In genomic region chrX:49877397-49878101, GRCh38 we compare ENCODE assay signal across 12 cellular contexts. TPM values are rescaled to one million over a fixed set of nuclear protein-coding genes. Genes with fewer than 3 reads are reported as not detected.
DNase-seq lines count a peak whose midpoint lies in the region; ATAC-seq, FAIRE-seq and TF ChIP-seq lines count a peak whose summit lies in the region.
"Had no signal": no experiment of that assay in that cellular context is flagged by ENCODE, and none has a peak within 500 bp of the region (broad histone marks: within the 10 kb centered on the region; RNA-seq: fewer than 3 reads in every experiment).

No MANE protein-coding gene starts in this region.

- H3K9me3 Mint-ChIP-seq in stimulated activated naive CD8-positive, alpha-beta T cell treated with anti-CD3 and anti-CD28 coated beads, Interleukin-15, amount 100 ng/mL, for 72 hours: no peaks in the 10 kb centered on the region

- no peak overlapping the region for H3K4me3 Mint-ChIP-seq in stimulated activated naive CD8-positive, alpha-beta T cell treated with anti-CD3 and anti-CD28 coated beads, Interleukin-15, amount 100 ng/mL, for 72 hours

- peak; percentile 50 for FAIRE-seq in GM12892 (lab: Jason Lieb, UNC)

- H3K79me2 ChIP-seq in osteoblast (ENCODE audit: insufficient read depth, low read length): peaks cover 2% of the 10 kb centered on the region

- TF ChIP-seq POLR2A in GM12892 (IDR thresholded peaks at IDR 0.05; ENCODE audit: low read depth, low read length): no peak

- H3K4me2 ChIP-seq in BLaER1 treated with 17β-estradiol and CSF1 and Interleukin-3, amounts not matched to agents 10 nM and 100 nM: peak overlapping the region; percentile 12 to 82 (median 73); a peak in 16 of 22 replicates
- H3K4me2 ChIP-seq in osteoblast (ENCODE audit: insufficient read depth, low read length): no peak overlapping the region

- H3K27ac ChIP-seq in BLaER1 treated with 17β-estradiol and CSF1 and Interleukin-3, amounts not matched to agents 10 nM and 100 nM: peak overlapping the region in 6 of 11 experiments; percentile 62 to 80 (median 74); a peak in 8 of 22 replicates
- H3K27ac ChIP-seq in coronary artery (peak overlapping the region; percentile 79 to 92), osteoblast (ENCODE audit: low read depth, low read length) (no peak overlapping the region)
- H3K27ac ChIP-seq: SK-N-MC had no signal

- peaks cover 34 to 78% (median 64%) of the 10 kb centered on the region in 11 experiments for H3K27me3 ChIP-seq in BLaER1 treated with 17β-estradiol and CSF1 and Interleukin-3, amounts not matched to agents 10 nM and 100 nM
- H3K27me3 ChIP-seq in osteoblast (ENCODE audit: insufficient read depth, low read length): no peaks in the 10 kb centered on the region

- H3K9ac ChIP-seq in BLaER1 treated with 17β-estradiol and CSF1 and Interleukin-3, amounts not matched to agents 10 nM and 100 nM: peak overlapping the region in 5 of 11 experiments; percentile 16 to 79 (median 78); a peak in 4 of 22 replicates

- H3K36me3 ChIP-seq in BLaER1 treated with 17β-estradiol and CSF1 and Interleukin-3, amounts not matched to agents 10 nM and 100 nM: no peaks in the 10 kb centered on the region
- H3K36me3 ChIP-seq in osteoblast (ENCODE audit: insufficient read depth, low read length): no peaks in the 10 kb centered on the region

- in situ Hi-C loops in GM13977 (cut with MboI; ENCODE audit: low pct_unique_long_range_greater_than_20kb, low sequenced_read_pairs, unreplicated experiment): loop anchor here (25.0 kb wide), 1 partner anchor 685 kb away; no protein-coding TSS in a partner anchor

- TF ChIP-seq CTCF in coronary artery (IDR thresholded peaks at IDR 0.05): no peak
- TF ChIP-seq CTCF in osteoblast (IDR thresholded peaks at IDR 0.05; ENCODE audit: extremely low read depth, low read depth, low read length): no peak
- TF ChIP-seq CTCF in GM13977 (IDR thresholded peaks at IDR 0.05; ENCODE audit: extremely low read depth, insufficient read depth, missing control alignments): no peak

- H2AFZ ChIP-seq in osteoblast (ENCODE audit: low read length): no peak overlapping the region

- no peak overlapping the region for H3K4me3 ChIP-seq in BLaER1 treated with 17β-estradiol and CSF1 and Interleukin-3, amounts not matched to agents 10 nM and 100 nM
- H3K4me3 ChIP-seq in coronary artery: peak overlapping the region; percentile 79
- no peak overlapping the region for H3K4me3 ChIP-seq in osteoblast (ENCODE audit: insufficient read depth, low read length)

- H3K4me1 ChIP-seq in BLaER1 treated with 17β-estradiol and CSF1 and Interleukin-3, amounts not matched to agents 10 nM and 100 nM: peaks cover 24 to 38% (median 37%) of the 10 kb centered on the region in 10 experiments
- peaks cover 3% of the 10 kb centered on the region for H3K4me1 ChIP-seq in osteoblast (ENCODE audit: insufficient read depth, low read length)

- no peaks in the 10 kb centered on the region for H3K27me3 Mint-ChIP-seq in stimulated activated naive CD8-positive, alpha-beta T cell treated with anti-CD3 and anti-CD28 coated beads, Interleukin-15, amount 100 ng/mL, for 72 hours

- DNase-seq in GM12892 (ENCODE audit: insufficient read length) (no peak), coronary artery (ENCODE audit: low spot score) (no peak), osteoblast (ENCODE audit: insufficient read length, low spot score, missing footprints) (peak; percentile 65), GM13977 (ENCODE audit: low spot score) (no peak)
- DNase-seq in stimulated activated naive CD8-positive, alpha-beta T cell treated with anti-CD3 and anti-CD28 coated beads, Interleukin-15, amount 100 ng/mL, for 72 hours: no peak
- DNase-seq: central memory CD4-positive, alpha-beta T cell; NCI-H1694 treated with DMSO at 0.1 percent for 48 hours had no signal

- peaks cover 0 to 9% (median 0%) of the 10 kb centered on the region in 11 experiments; a peak in 1 of 22 replicates for H3K9me3 ChIP-seq in BLaER1 treated with 17β-estradiol and CSF1 and Interleukin-3, amounts not matched to agents 10 nM and 100 nM (replicated peaks in 1 of 11)
- no peaks in the 10 kb centered on the region for H3K9me3 ChIP-seq in osteoblast (ENCODE audit: low read depth, low read length)

- peaks cover 0 to 14% (median 0%) of the 10 kb centered on the region in 11 experiments; a peak in 3 of 22 replicates for H4K20me1 ChIP-seq in BLaER1 treated with 17β-estradiol and CSF1 and Interleukin-3, amounts not matched to agents 10 nM and 100 nM
- no peaks in the 10 kb centered on the region for H4K20me1 ChIP-seq in osteoblast (ENCODE audit: insufficient read depth, low read length)

- peak overlapping the region in 1 of 2 donors; percentile 54 for H3K27ac Mint-ChIP-seq in stimulated activated naive CD8-positive, alpha-beta T cell treated with anti-CD3 and anti-CD28 coated beads, Interleukin-15, amount 100 ng/mL, for 72 hours

- H3K4me1 Mint-ChIP-seq in stimulated activated naive CD8-positive, alpha-beta T cell treated with anti-CD3 and anti-CD28 coated beads, Interleukin-15, amount 100 ng/mL, for 72 hours: peaks cover 29% of the 10 kb centered on the region

- ATAC-seq in HG03108 (IDR thresholded peaks at IDR 0.05; ENCODE audit: unreplicated experiment) (no peak), GM18870 (IDR thresholded peaks at IDR 0.05; ENCODE audit: unreplicated experiment) (no peak)
- ATAC-seq in stimulated activated naive CD8-positive, alpha-beta T cell treated with anti-CD3 and anti-CD28 coated beads, Interleukin-15, amount 100 ng/mL, for 72 hours: no peak

RNA-seq across cellular contexts. Expression of gene USP27X, which starts 1.7 kb away (rescaled TPM):
- polyA plus RNA-seq in GM12892 (2012; ENCODE audit: missing spikeins): 0.83 TPM
- 3.6 and 4.1 TPM in 2 replicates for total RNA-seq in osteoblast

RNA-seq across cellular contexts. Expression of gene CLCN5, which starts 44.8 kb away (rescaled TPM):
- polyA plus RNA-seq in GM12892 (2012; ENCODE audit: missing spikeins): 0.87 TPM
- total RNA-seq in osteoblast: 13.0 and 13.8 TPM in 2 replicates

RNA-seq across cellular contexts. Expression of gene PAGE4, which starts 48.4 kb away (rescaled TPM):
- polyA plus RNA-seq in GM12892 (2012; ENCODE audit: missing spikeins): not detected
- total RNA-seq in osteoblast: not detected in 2 replicates
- total RNA-seq: HT-29 had no signal
